Comparison of ENCODE assay signal across 8 cellular contexts in the genomic region with DNA sequence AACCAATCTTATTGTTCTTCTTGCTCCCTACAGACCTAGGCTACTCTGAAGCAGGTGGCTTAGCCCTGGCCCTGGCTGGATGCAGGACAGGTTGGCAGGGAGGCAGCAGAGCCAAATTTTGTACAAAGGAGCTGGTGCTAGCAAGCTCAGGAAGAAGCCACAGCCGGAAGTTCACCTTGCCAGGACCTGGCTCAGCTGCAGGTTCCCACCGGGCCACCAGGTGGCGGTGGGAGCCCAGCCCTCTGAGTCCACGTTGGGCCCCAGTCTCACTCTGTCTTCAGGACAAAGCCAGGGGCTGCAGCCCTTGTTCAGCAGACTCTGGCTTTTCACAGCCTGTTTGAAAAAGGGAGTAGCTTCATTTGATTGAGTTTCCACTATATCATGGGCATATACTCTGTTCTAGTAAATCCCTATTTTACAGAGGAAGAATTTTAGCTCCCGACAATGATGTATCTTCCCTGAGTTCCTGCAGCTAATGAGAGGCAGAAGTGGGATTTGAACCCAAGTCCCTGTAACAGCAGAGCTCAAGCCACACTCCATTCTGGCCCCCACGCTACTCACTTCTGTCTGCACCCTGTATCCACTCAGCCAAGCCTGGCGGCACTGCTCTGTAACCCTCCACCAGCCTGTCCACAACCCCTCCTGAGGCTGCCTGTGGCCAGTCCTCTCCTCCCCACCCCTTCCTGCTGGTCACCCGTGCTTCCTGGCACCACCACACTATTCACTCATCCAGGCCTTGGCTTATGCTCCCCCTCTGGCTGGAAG. TPM values are rescaled to one million over a fixed set of nuclear protein-coding genes. Genes with fewer than 3 reads are reported as not detected.
DNase-seq lines count a peak whose midpoint lies in the region; TF ChIP-seq lines count a peak whose summit lies in the region.

No MANE protein-coding gene starts in this region.

- peaks cover 32% of the 10 kb centered on the region for H3K4me1 Mint-ChIP-seq in neural progenitor cell

- H3K4me3 ChIP-seq in MM.1S (ENCODE audit: low read length), result no peak overlapping the region
- H3K4me3 ChIP-seq in fibroblast of the aortic adventitia (ENCODE audit: low read depth, low read length), result no peak overlapping the region
- H3K4me3 ChIP-seq in neural progenitor cell, result no peak overlapping the region
- H3K4me3 ChIP-seq in stomach, result no peak overlapping the region

- H3K9me2 ChIP-seq in MM.1S (replicated peaks; ENCODE audit: insufficient read depth, low read length), result no peaks in the 10 kb centered on the region

- H3K9me3 ChIP-seq in MM.1S (replicated peaks; ENCODE audit: insufficient read depth, low read length) (no peaks in the 10 kb centered on the region), neural progenitor cell (ENCODE audit: low read depth) (no peaks in the 10 kb centered on the region), stomach (no peaks in the 10 kb centered on the region)

- H3K4me3 Mint-ChIP-seq in neural progenitor cell, result no peak overlapping the region

- H3K9ac ChIP-seq in MM.1S (ENCODE audit: low read length) (peak overlapping the region; percentile 54), neural progenitor cell (peak overlapping the region; percentile 9)

- H3K4me2 ChIP-seq in MM.1S (ENCODE audit: low read depth, low read length), result peak overlapping the region; percentile 43; the same call in 1 of the 2 replicates
- peak overlapping the region; percentile 39 for H3K4me2 ChIP-seq in neural progenitor cell

- H2AFZ ChIP-seq in MM.1S (ENCODE audit: low read length) (peak overlapping the region; percentile 88), neural progenitor cell (replicated peaks) (peak overlapping the region; percentile 80)

- peak; percentile 25 for DNase-seq in DMS 273 treated with DMSO at 0.1 percent for 48 hours (lab: John Stamatoyannopoulos, UW)
- peak; percentile 25 for DNase-seq in GOT3 (lab: John Stamatoyannopoulos, UW)
- DNase-seq in MM.1S, result peak; percentile 88
- DNase-seq in activated effector memory CD4-positive, alpha-beta T cell treated with Interleukin-2 at 50 U/mL for 16 hours, result peak; percentile 78
- peak; percentile 77 for DNase-seq in fibroblast of the aortic adventitia (ENCODE audit: low read depth)
- DNase-seq in neural progenitor cell (ENCODE audit: low spot score), result peak; percentile 92
- DNase-seq in stomach, result peak; percentile 90

- no peak for TF ChIP-seq EP300 in stomach (IDR thresholded peaks at IDR 0.05)

- intact Hi-C loops in stomach (cut with DNase I; ENCODE audit: low total_unique reads), result no loop called here

- H3K79me2 ChIP-seq in MM.1S (ENCODE audit: low read length) (peaks cover 23% of the 10 kb centered on the region), neural progenitor cell (ENCODE audit: low read depth) (peaks cover 26% of the 10 kb centered on the region)

- peak overlapping the region; percentile 91 for H3K27ac Mint-ChIP-seq in neural progenitor cell

- peak; percentile 43 for TF ChIP-seq POLR2A in Raji (IDR thresholded peaks at IDR 0.05; ENCODE audit: insufficient read depth, low read depth, low read length)
- no peak for TF ChIP-seq POLR2A in stomach (IDR thresholded peaks at IDR 0.05)

- H3K36me3 Mint-ChIP-seq in neural progenitor cell, result peaks cover 13% of the 10 kb centered on the region

- TF ChIP-seq CTCF in MM.1S (IDR thresholded peaks at IDR 0.05; ENCODE audit: low read length) (peak; percentile 98), fibroblast of the aortic adventitia (IDR thresholded peaks at IDR 0.05; ENCODE audit: insufficient read depth, low read length) (peak; percentile 98), neural progenitor cell (IDR thresholded peaks at IDR 0.05) (peak; percentile 94), stomach (IDR thresholded peaks at IDR 0.05) (peak in 6 of 7 experiments; percentile 74 to 98 (median 95))

- no peaks in the 10 kb centered on the region for H4K20me1 ChIP-seq in MM.1S (ENCODE audit: insufficient read depth, low read length)
- peaks cover 9% of the 10 kb centered on the region for H4K20me1 ChIP-seq in neural progenitor cell (ENCODE audit: low read depth)

- 30 to 63% (median 31%) methylated on average over 4 to 8 of the region's 8 CpGs for WGBS in stomach, 5 donors

- no peaks in the 10 kb centered on the region for H3K9me3 Mint-ChIP-seq in neural progenitor cell

- H3K36me3 ChIP-seq in MM.1S (replicated peaks; ENCODE audit: insufficient read depth, low read length), result no peaks in the 10 kb centered on the region
- H3K36me3 ChIP-seq in neural progenitor cell, result no peaks in the 10 kb centered on the region
- H3K36me3 ChIP-seq in stomach, result peaks cover 0 to 31% (median 26%) of the 10 kb centered on the region in 4 donors

- H3K27me3 Mint-ChIP-seq in neural progenitor cell (ENCODE audit: insufficient read depth, low read depth), result peaks cover 2% of the 10 kb centered on the region

- no peaks in the 10 kb centered on the region for H3K27me3 ChIP-seq in MM.1S (replicated peaks; ENCODE audit: insufficient read depth, low read length)
- H3K27me3 ChIP-seq in neural progenitor cell, result no peaks in the 10 kb centered on the region
- H3K27me3 ChIP-seq in stomach, result no peaks in the 10 kb centered on the region

- H3K27ac ChIP-seq in MM.1S (ENCODE audit: low read length) (peak overlapping the region; percentile 52; the same call in 1 of the 2 replicates), neural progenitor cell (no peak overlapping the region), stomach (peak overlapping the region; percentile 54 to 93 (median 75))

- H3F3A ChIP-seq in MM.1S (ENCODE audit: insufficient read depth, low read length) (0 out of 2 replicates have a peak, but pooled peaks cover 4% of the 10 kb centered on the region), neural progenitor cell (ENCODE audit: low read depth) (peaks cover 25% of the 10 kb centered on the region)

- H3K4me1 ChIP-seq in MM.1S (ENCODE audit: low read length), result peaks cover 25% of the 10 kb centered on the region
- H3K4me1 ChIP-seq in neural progenitor cell, result peaks cover 11% of the 10 kb centered on the region
- H3K4me1 ChIP-seq in stomach, result peaks cover 17 to 44% (median 38%) of the 10 kb centered on the region in 4 donors

RNA-seq across cellular contexts. Expression of gene TKFC, which starts 3.3 kb away (rescaled TPM):
- total RNA-seq in fibroblast of the aortic adventitia (ENCODE audit: low replicate concordance), result 17.6 and 22.6 TPM in 2 replicates
- 27.3 and 79.3 TPM in 2 replicates for total RNA-seq in neural progenitor cell (ENCODE audit: low replicate concordance)
- total RNA-seq in stomach, result 100 to 1,000 TPM in 1 of 5 donors, 10 to 100 TPM in 4; 20.6 to 136 (median 63.9) TPM
- polyA plus RNA-seq in stomach, result 10 to 100 TPM; 28.0 to 42.9 (median 41.3) TPM

RNA-seq across cellular contexts. Expression of gene DDB1, which starts 3.4 kb away (rescaled TPM):
- total RNA-seq in fibroblast of the aortic adventitia (ENCODE audit: low replicate concordance) (290 and 382 TPM in 2 replicates), neural progenitor cell (ENCODE audit: low replicate concordance) (275 and 314 TPM in 2 replicates), stomach (100 to 1,000 TPM in 4 of 5 donors, 10 to 100 TPM in 1; 44.2 to 489 (median 152) TPM)
- polyA plus RNA-seq in stomach, result 10 to 100 TPM; 73.9 to 77.0 (median 74.2) TPM

RNA-seq across cellular contexts. Expression of gene CYB561A3, which starts 25.3 kb away (rescaled TPM):
- total RNA-seq in fibroblast of the aortic adventitia (ENCODE audit: low replicate concordance), result 60.6 and 62.5 TPM in 2 replicates
- 12.1 and 18.2 TPM in 2 replicates for total RNA-seq in neural progenitor cell (ENCODE audit: low replicate concordance)
- total RNA-seq in stomach, result 100 to 1,000 TPM in 1 of 5 donors, 10 to 100 TPM in 4; 13.4 to 106 (median 22.2) TPM
- polyA plus RNA-seq in stomach, result 10 to 100 TPM; 14.5 to 21.4 (median 20.3) TPM

RNA-seq across cellular contexts. Expression of gene TMEM138, which starts 25.8 kb away (rescaled TPM):
- total RNA-seq in fibroblast of the aortic adventitia (ENCODE audit: low replicate concordance), result 13.7 and 38.5 TPM in 2 replicates
- 30.7 and 37.6 TPM in 2 replicates for total RNA-seq in neural progenitor cell (ENCODE audit: low replicate concordance)
- total RNA-seq in stomach, result 100 to 1,000 TPM in 1 of 5 donors, 10 to 100 TPM in 4; 12.2 to 190 (median 24.4) TPM
- polyA plus RNA-seq in stomach, result 10 to 100 TPM; 18.5 to 43.0 (median 22.3) TPM

RNA-seq across cellular contexts. Expression of gene VWCE, which starts 41.2 kb away (rescaled TPM):
- total RNA-seq in fibroblast of the aortic adventitia (ENCODE audit: low replicate concordance) (7.4 and 13.9 TPM in 2 replicates), neural progenitor cell (ENCODE audit: low replicate concordance) (5.1 and 7.0 TPM in 2 replicates), stomach (1 to 10 TPM in 2 of 5 donors, under 1 TPM in 1, not detected in 2; 0.45 to 4.6 (median 1.6) TPM)
- 1 to 10 TPM in 1 of 3 donors, under 1 TPM in 2; 0.76 to 1.2 (median 0.93) TPM for polyA plus RNA-seq in stomach

Comparison
In these comparisons a context has a peak if more than half of its experiments do, and no peak if none do; other contexts are left out.
1. DNase-seq: peak in every context shown above with its lines; median percentile 92 in neural progenitor cell; 90 in stomach; 88 in MM.1S; 78 in activated effector memory CD4-positive, alpha-beta T cell treated with Interleukin-2 at 50 U/mL for 16 hours; 77 in fibroblast of the aortic adventitia; 25 in DMS 273 treated with DMSO at 0.1 percent for 48 hours; 25 in GOT3.